In the genomic region with DNA sequence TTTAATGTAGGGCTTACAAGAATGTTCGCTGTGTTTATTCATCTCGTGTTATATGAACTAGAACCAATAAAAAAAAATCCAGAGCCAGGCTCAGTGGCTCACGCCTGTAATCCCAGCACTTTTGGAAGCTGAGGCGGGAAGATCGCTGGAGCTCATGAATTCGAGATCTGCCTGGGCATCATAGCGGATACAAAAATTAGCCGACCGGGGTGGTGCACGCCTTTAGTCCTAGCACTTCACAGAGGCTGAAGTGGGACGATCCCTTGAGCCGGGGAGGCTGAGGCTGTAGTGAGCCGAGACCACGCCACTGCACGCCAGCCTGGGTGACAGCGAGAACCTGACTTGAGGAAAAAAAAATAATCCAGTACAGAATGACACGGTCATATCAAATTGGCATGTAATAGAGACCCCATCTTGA, we compare ENCODE assay signal across 8 cellular contexts.
DNase-seq lines count a peak whose midpoint lies in the region; ATAC-seq and TF ChIP-seq lines count a peak whose summit lies in the region.

No MANE protein-coding gene starts in this region.

- peak overlapping the region; percentile 98 for H3K4me3 Mint-ChIP-seq in activated naive CD8-positive, alpha-beta T cell
- H3K4me3 Mint-ChIP-seq in stimulated activated memory B cell treated with anti-CD40 and anti-IgM and Interleukin-4, amounts not matched to agents 10 μg/mL and 1 μg/mL and 100 μg/mL, for 72 hours, result peak overlapping the region; percentile 95

- peaks cover 38% of the 10 kb centered on the region for H3K4me1 Mint-ChIP-seq in activated naive CD8-positive, alpha-beta T cell (ENCODE audit: low read depth)
- peaks cover 43% of the 10 kb centered on the region for H3K4me1 Mint-ChIP-seq in stimulated activated memory B cell treated with anti-CD40 and anti-IgM and Interleukin-4, amounts not matched to agents 10 μg/mL and 1 μg/mL and 100 μg/mL, for 72 hours

- no peaks in the 10 kb centered on the region for H3K9me3 Mint-ChIP-seq in activated naive CD8-positive, alpha-beta T cell (ENCODE audit: low read depth)
- peaks cover 10% of the 10 kb centered on the region for H3K9me3 Mint-ChIP-seq in stimulated activated memory B cell treated with anti-CD40 and anti-IgM and Interleukin-4, amounts not matched to agents 10 μg/mL and 1 μg/mL and 100 μg/mL, for 72 hours

- no peaks in the 10 kb centered on the region for H3K27me3 Mint-ChIP-seq in activated naive CD8-positive, alpha-beta T cell
- no peaks in the 10 kb centered on the region for H3K27me3 Mint-ChIP-seq in stimulated activated memory B cell treated with anti-CD40 and anti-IgM and Interleukin-4, amounts not matched to agents 10 μg/mL and 1 μg/mL and 100 μg/mL, for 72 hours

- peak overlapping the region; percentile 93 for H3K27ac Mint-ChIP-seq in activated naive CD8-positive, alpha-beta T cell
- peak overlapping the region; percentile 97 for H3K27ac Mint-ChIP-seq in stimulated activated memory B cell treated with anti-CD40 and anti-IgM and Interleukin-4, amounts not matched to agents 10 μg/mL and 1 μg/mL and 100 μg/mL, for 72 hours

- peak overlapping the region; percentile 70 for H3K4me3 ChIP-seq in AG09309 (ENCODE audit: control insufficient read depth, low read depth, low read length)

- no peak for TF ChIP-seq CTCF in AG09309 (IDR thresholded peaks at IDR 0.05; ENCODE audit: control insufficient read depth, insufficient read depth, low read depth, low read length, missing control alignments)

- H3K36me3 Mint-ChIP-seq in activated naive CD8-positive, alpha-beta T cell, result no peaks in the 10 kb centered on the region
- no peaks in the 10 kb centered on the region for H3K36me3 Mint-ChIP-seq in stimulated activated memory B cell treated with anti-CD40 and anti-IgM and Interleukin-4, amounts not matched to agents 10 μg/mL and 1 μg/mL and 100 μg/mL, for 72 hours

- no peak for DNase-seq in AG09309 (ENCODE audit: low read depth)
- peak; percentile 66 for DNase-seq in NCI-H2227 treated with DMSO at 0.1 percent for 48 hours (lab: John Stamatoyannopoulos, UW)
- peak; percentile 6 for DNase-seq in iris pigment epithelial cell (ENCODE audit: low read depth)
- no peak for DNase-seq in RPMI8226
- DNase-seq in SW 1271 (lab: John Stamatoyannopoulos, UW), result no peak

- peak; percentile 20 for ATAC-seq in GM19043 (IDR thresholded peaks at IDR 0.05; ENCODE audit: low read depth, unreplicated experiment)
- peak; percentile 31 for ATAC-seq in stimulated activated memory B cell treated with anti-CD40 and anti-IgM and Interleukin-4, amounts not matched to agents 10 μg/mL and 1 μg/mL and 100 μg/mL, for 72 hours

Comparison
In these comparisons a context has a peak if more than half of its experiments do, and no peak if none do; other contexts are left out.
1. DNase-seq: peak in NCI-H2227 treated with DMSO at 0.1 percent for 48 hours (single experiment) and iris pigment epithelial cell (single experiment); none in AG09309 (single experiment), RPMI8226 (single experiment) and SW 1271 (0 of 2).